ENCODE assay signal across 8 cellular contexts in the genomic region with DNA sequence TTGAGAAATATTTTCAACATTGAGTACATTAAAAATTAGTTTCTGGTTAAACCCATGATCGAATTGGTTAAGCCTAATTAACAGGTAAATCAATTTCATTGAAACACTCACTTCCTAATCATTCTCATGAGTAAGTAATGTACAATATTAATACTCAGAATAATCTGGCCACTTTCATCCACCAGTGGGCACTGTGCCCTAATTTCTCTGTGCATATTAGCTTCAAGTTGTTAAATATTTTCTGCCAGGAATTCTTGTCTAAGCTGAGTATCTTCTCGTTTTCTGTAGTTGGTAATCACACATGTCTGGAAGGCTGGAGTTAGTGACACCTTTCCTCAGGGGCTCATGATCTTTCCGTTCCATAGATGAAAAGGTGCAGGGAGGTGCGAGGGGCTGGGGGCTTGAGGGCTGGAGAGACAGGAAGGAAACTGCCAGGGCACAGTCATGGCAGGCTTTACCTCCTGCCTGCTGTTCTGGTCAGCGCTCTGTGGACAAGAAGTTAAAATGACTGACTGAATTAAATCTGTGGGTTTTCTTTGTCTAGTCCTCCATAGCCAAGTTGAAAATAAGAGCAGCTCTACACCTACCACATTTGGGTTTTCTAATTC.
DNase-seq lines count a peak whose midpoint lies in the region; ATAC-seq and TF ChIP-seq lines count a peak whose summit lies in the region.

No MANE protein-coding gene starts in this region.

- H3K4me3 ChIP-seq in HFF-Myc (replicated peaks; ENCODE audit: low read depth, low read length) (no peak overlapping the region), epithelial cell of esophagus (ENCODE audit: low read length) (no peak overlapping the region)

- DNase-seq in NCI-H2227 (lab: John Stamatoyannopoulos, UW; ENCODE audit: unreplicated experiment) (peak; percentile 8), NCI-H2227 treated with DMSO at 0.1 percent for 48 hours (lab: John Stamatoyannopoulos, UW) (no peak), HFF-Myc (ENCODE audit: extremely low read depth, low read depth) (peak; percentile 21), SK-N-DZ (ENCODE audit: low spot score) (peak; percentile 27), epithelial cell of esophagus (ENCODE audit: low read depth) (peak; percentile 63), renal cortical epithelial cell (ENCODE audit: low read depth) (peak; percentile 46)

- ATAC-seq in HG02798 (IDR thresholded peaks at IDR 0.05; ENCODE audit: poor library complexity, unreplicated experiment): no peak
- ATAC-seq in HG02642 (IDR thresholded peaks at IDR 0.05; ENCODE audit: poor library complexity, unreplicated experiment): no peak

- TF ChIP-seq CTCF in HFF-Myc (IDR thresholded peaks at IDR 0.05; ENCODE audit: low read depth, low read length, missing control alignments) (peak; percentile 61), epithelial cell of esophagus (IDR thresholded peaks at IDR 0.05; ENCODE audit: insufficient read depth, low read depth, low read length, missing control alignments) (peak; percentile 77)
